19 cellular contexts compared by ENCODE assay signal in genomic region chr10:108443636-108444035, GRCh38.
A peak's percentile ranks its signal among the peaks of the same experiment; 100 is the strongest.
DNase-seq lines count a peak whose midpoint lies in the region; ATAC-seq lines count a peak whose summit lies in the region.
"Had no signal": no experiment of that assay in that cellular context is flagged by ENCODE, and none has a peak within 500 bp of the region (broad histone marks: within the 10 kb centered on the region; RNA-seq: fewer than 3 reads in every experiment).

No MANE protein-coding gene starts in this region.

- H2AK5ac ChIP-seq in mesenchymal stem cell (ENCODE audit: low read length, severe bottlenecking) = no peak overlapping the region

- H3K4me3 Mint-ChIP-seq in stimulated activated memory B cell treated with anti-CD40 and anti-IgM and Interleukin-4, amounts not matched to agents 10 μg/mL and 1 μg/mL and 100 μg/mL, for 72 hours = no peak overlapping the region

- no peak overlapping the region for H2BK120ac ChIP-seq in mesenchymal stem cell (ENCODE audit: low read depth, low read length)

- no peaks in the 10 kb centered on the region for H3K27me3 ChIP-seq in mesenchymal stem cell (ENCODE audit: control insufficient read depth in 1 of 2, insufficient read depth in 1 of 2, low read length in 2 of 2)
- H3K27me3 ChIP-seq: gastrocnemius medialis had no signal

- no peak overlapping the region for H3K4me2 ChIP-seq in mesenchymal stem cell (ENCODE audit: low read length, poor library complexity, severe bottlenecking)

- H3K9me3 Mint-ChIP-seq in stimulated activated memory B cell treated with anti-CD40 and anti-IgM and Interleukin-4, amounts not matched to agents 10 μg/mL and 1 μg/mL and 100 μg/mL, for 72 hours = no peaks in the 10 kb centered on the region

- no peak overlapping the region for H3K4me3 ChIP-seq in mesenchymal stem cell (ENCODE audit: insufficient read depth in 1 of 2, low read depth in 1 of 2, low read length in 2 of 2)
- H3K4me3 ChIP-seq: gastrocnemius medialis, K562, prostate gland had no signal

- no peaks in the 10 kb centered on the region for H3K9me3 ChIP-seq in mesenchymal stem cell (ENCODE audit: control insufficient read depth, low read length)
- H3K9me3 ChIP-seq: gastrocnemius medialis, prostate gland had no signal

- no peaks in the 10 kb centered on the region for H3K4me1 Mint-ChIP-seq in stimulated activated memory B cell treated with anti-CD40 and anti-IgM and Interleukin-4, amounts not matched to agents 10 μg/mL and 1 μg/mL and 100 μg/mL, for 72 hours

- 94% methylated on average over 1 of the region's 2 CpGs for WGBS in mesenchymal stem cell

- no peak overlapping the region for H3K4ac ChIP-seq in mesenchymal stem cell (ENCODE audit: low read depth in 1 of 2, low read length in 2 of 2)

- no peaks in the 10 kb centered on the region for H3K36me3 Mint-ChIP-seq in stimulated activated memory B cell treated with anti-CD40 and anti-IgM and Interleukin-4, amounts not matched to agents 10 μg/mL and 1 μg/mL and 100 μg/mL, for 72 hours

- H3K23ac ChIP-seq in mesenchymal stem cell (ENCODE audit: low read length in 2 of 2) = no peak overlapping the region

- DNase-seq in NK-92 treated with Interleukin-12 subunit alpha and Interleukin-12 subunit beta, amount 100 ng/mL, for 24 hours (lab: John Stamatoyannopoulos, UW) = no peak
- no peak for DNase-seq in mesenchymal stem cell
- DNase-seq in activated CD4-positive, alpha-beta T cell treated with anti-CD3 and anti-CD28 coated beads for 4 hours = no peak
- DNase-seq: activated CD4-positive, alpha-beta T cell treated with anti-CD3 and anti-CD28 coated beads, Interleukin-2, amount 50 U/mL, for 1 hour; activated gamma-delta T cell treated with Interleukin-2 at 50 U/mL for 16 hours; AML-193; COR-L47; gastrocnemius medialis; midbrain; MV-4-11; NCI-H1930; NCI-H510A; stimulated activated CD4-positive, alpha-beta T cell treated with anti-CD3 and anti-CD28 coated beads, Interleukin-2, amount 100 ng/mL, for 48 hours had no signal

- no peak overlapping the region for H2BK5ac ChIP-seq in mesenchymal stem cell (ENCODE audit: low read depth, low read length, poor library complexity, severe bottlenecking)

- H3K27me3 Mint-ChIP-seq in stimulated activated memory B cell treated with anti-CD40 and anti-IgM and Interleukin-4, amounts not matched to agents 10 μg/mL and 1 μg/mL and 100 μg/mL, for 72 hours = no peaks in the 10 kb centered on the region

- no peak overlapping the region for H3K14ac ChIP-seq in mesenchymal stem cell (ENCODE audit: low read length in 2 of 2)

- no peak overlapping the region for H3K27ac ChIP-seq in mesenchymal stem cell (ENCODE audit: low read length, poor library complexity, severe bottlenecking)
- H3K27ac ChIP-seq: gastrocnemius medialis, prostate gland had no signal

- H3K27ac Mint-ChIP-seq in stimulated activated memory B cell treated with anti-CD40 and anti-IgM and Interleukin-4, amounts not matched to agents 10 μg/mL and 1 μg/mL and 100 μg/mL, for 72 hours = no peak overlapping the region

- no peak overlapping the region for H2BK15ac ChIP-seq in mesenchymal stem cell (ENCODE audit: low read depth, poor library complexity, severe bottlenecking)

- H3K9ac ChIP-seq in mesenchymal stem cell (ENCODE audit: low read length) = no peak overlapping the region

- ATAC-seq in GM19395 (IDR thresholded peaks at IDR 0.05; ENCODE audit: unreplicated experiment) = peak; percentile 87
- ATAC-seq in HG02642 (IDR thresholded peaks at IDR 0.05; ENCODE audit: poor library complexity, unreplicated experiment) = peak; percentile 68
- peak; percentile 77 for ATAC-seq in HG03342 (IDR thresholded peaks at IDR 0.05; ENCODE audit: unreplicated experiment)
- no peak for ATAC-seq in stimulated activated memory B cell treated with anti-CD40 and anti-IgM and Interleukin-4, amounts not matched to agents 10 μg/mL and 1 μg/mL and 100 μg/mL, for 72 hours
- ATAC-seq: gastrocnemius medialis, K562 had no signal

- no peak overlapping the region for H4K91ac ChIP-seq in mesenchymal stem cell (ENCODE audit: low read length)

- no peak overlapping the region for H2BK12ac ChIP-seq in mesenchymal stem cell (ENCODE audit: low read length in 2 of 2)

- H4K8ac ChIP-seq in mesenchymal stem cell (ENCODE audit: low read length) = no peak overlapping the region

- H3K4me1 ChIP-seq in mesenchymal stem cell (ENCODE audit: control insufficient read depth, insufficient read depth, low read depth, low read length) = no peaks in the 10 kb centered on the region
- H3K4me1 ChIP-seq: gastrocnemius medialis, prostate gland had no signal

- H3K36me3 ChIP-seq in mesenchymal stem cell (ENCODE audit: control insufficient read depth in 1 of 2, insufficient read depth in 2 of 2, low read depth in 1 of 2, low read length in 2 of 2) = peaks cover 0 to 17% of the 10 kb centered on the region in 2 experiments
- H3K36me3 ChIP-seq: gastrocnemius medialis, prostate gland had no signal

- H2AFZ ChIP-seq in mesenchymal stem cell (ENCODE audit: low read depth, low read length) = no peak overlapping the region

- no peaks in the 10 kb centered on the region for H3K79me1 ChIP-seq in mesenchymal stem cell (replicated peaks; ENCODE audit: low read length, poor library complexity, severe bottlenecking)

- no peak overlapping the region for H3K18ac ChIP-seq in mesenchymal stem cell (ENCODE audit: low read depth in 1 of 2, low read length in 2 of 2)
